Comparison of ENCODE assay signal across 10 cellular contexts in the genomic region with DNA sequence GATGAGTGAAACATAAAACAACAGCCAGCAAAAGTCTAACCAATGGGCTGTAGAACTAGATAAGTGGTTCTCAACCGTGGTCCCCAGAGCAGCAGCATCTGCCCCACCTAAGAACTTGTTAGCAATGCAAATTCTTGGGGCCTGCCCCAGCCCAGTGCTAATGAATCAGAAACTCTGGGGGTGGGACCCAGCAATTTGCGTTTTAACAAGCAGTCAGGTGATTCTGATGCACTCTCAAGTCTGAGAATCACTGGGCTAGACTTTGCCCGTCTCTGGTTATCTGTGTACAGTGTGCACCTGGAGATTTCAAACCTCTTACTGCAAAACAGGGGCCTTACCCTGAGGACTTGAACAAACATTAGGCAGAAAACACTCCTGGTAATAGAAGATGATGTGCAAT.
DNase-seq lines count a peak whose midpoint lies in the region; ATAC-seq, FAIRE-seq and TF ChIP-seq lines count a peak whose summit lies in the region.
"Had no signal": no experiment of that assay in that cellular context is flagged by ENCODE, and none has a peak within 500 bp of the region (broad histone marks: within the 10 kb centered on the region; RNA-seq: fewer than 3 reads in every experiment).

No MANE protein-coding gene starts in this region.

- H3K9ac ChIP-seq in keratinocyte (ENCODE audit: control insufficient read depth, extremely low read depth, insufficient read depth, low read length) = no peak overlapping the region

- no peak overlapping the region for H3K4me3 Mint-ChIP-seq in glutamatergic neuron (ENCODE audit: unreplicated experiment)
- no peak overlapping the region for H3K4me3 Mint-ChIP-seq in activated T-helper 2 cell treated with anti-CD3 and anti-CD28 coated beads, Interferon-gamma antibody, Interleukin-2, Interleukin-4, amounts not matched to agents 10 μg/mL and 5 μg/mL and 100 μg/mL, durations not matched to agents 14 hours and 24 hours and 36 hours (ENCODE audit: low read depth)
- H3K4me3 Mint-ChIP-seq: naive B cell had no signal

- H4K20me1 ChIP-seq in keratinocyte (ENCODE audit: control insufficient read depth, extremely low read depth, insufficient read depth, low read length) = no peaks in the 10 kb centered on the region

- TF ChIP-seq CTCF in keratinocyte (optimal IDR thresholded peaks at IDR 0.05 in 1 of 3, IDR thresholded peaks at IDR 0.05 in 1 of 3, conservative IDR thresholded peaks at IDR 0.05 in 1 of 3; ENCODE audit: extremely low read depth in 1 of 3, insufficient read depth in 2 of 3, low read length in 3 of 3) (no peak), glutamatergic neuron (IDR thresholded peaks at IDR 0.05; ENCODE audit: partially characterized antibody, unreplicated experiment) (no peak)

- no peak overlapping the region for H3K4me3 ChIP-seq in keratinocyte (ENCODE audit: control insufficient read depth in 2 of 3, extremely low read depth in 1 of 3, insufficient read depth in 2 of 3, low read depth in 1 of 3, low read length in 3 of 3)

- H3K36me3 ChIP-seq in keratinocyte (ENCODE audit: control insufficient read depth in 2 of 2, extremely low read depth in 1 of 2, insufficient read depth in 2 of 2, low read length in 2 of 2) = peaks cover 0 to 20% of the 10 kb centered on the region in 2 experiments

- H3K9me3 ChIP-seq in keratinocyte (ENCODE audit: control insufficient read depth, low read depth, low read length) = no peaks in the 10 kb centered on the region

- H3K36me3 Mint-ChIP-seq in glutamatergic neuron (ENCODE audit: unreplicated experiment) = no peaks in the 10 kb centered on the region
- H3K36me3 Mint-ChIP-seq in activated T-helper 2 cell treated with anti-CD3 and anti-CD28 coated beads, Interferon-gamma antibody, Interleukin-2, Interleukin-4, amounts not matched to agents 10 μg/mL and 5 μg/mL and 100 μg/mL, durations not matched to agents 14 hours and 24 hours and 36 hours (ENCODE audit: low read depth) = no peaks in the 10 kb centered on the region
- H3K36me3 Mint-ChIP-seq: naive B cell had no signal

- H3K27me3 Mint-ChIP-seq in glutamatergic neuron (ENCODE audit: unreplicated experiment) = peaks cover 5% of the 10 kb centered on the region
- H3K27me3 Mint-ChIP-seq in activated T-helper 2 cell treated with anti-CD3 and anti-CD28 coated beads, Interferon-gamma antibody, Interleukin-2, Interleukin-4, amounts not matched to agents 10 μg/mL and 5 μg/mL and 100 μg/mL, durations not matched to agents 14 hours and 24 hours and 36 hours (ENCODE audit: low read depth) = peaks cover 5% of the 10 kb centered on the region

- no peaks in the 10 kb centered on the region for H3K79me2 ChIP-seq in keratinocyte (ENCODE audit: control insufficient read depth, insufficient read depth, low read length)

- intact Hi-C loops in activated T-helper 2 cell treated with anti-CD3 and anti-CD28 coated beads, Interferon-gamma antibody, Interleukin-2, Interleukin-4, amounts not matched to agents 10 μg/mL and 5 μg/mL and 100 μg/mL, durations not matched to agents 14 hours and 24 hours and 36 hours (cut with micrococcal nuclease) = no loop called here

- no peak overlapping the region for H3K4me2 ChIP-seq in keratinocyte (ENCODE audit: control insufficient read depth, extremely low read depth, insufficient read depth, low read depth, low read length)

- DNase-seq in NCI-H187 treated with DMSO at 0.1 percent for 48 hours (lab: John Stamatoyannopoulos, UW) (peak; percentile 84), keratinocyte (ENCODE audit: low read depth, low spot score) (no peak), glutamatergic neuron (no peak), amygdala (lab: John Stamatoyannopoulos, UW) (no peak)
- no peak for DNase-seq in activated T-helper 2 cell treated with anti-CD3 and anti-CD28 coated beads, Interferon-gamma antibody, Interleukin-2, Interleukin-4, amounts not matched to agents 10 μg/mL and 5 μg/mL and 100 μg/mL, durations not matched to agents 14 hours and 24 hours and 36 hours (ENCODE audit: low spot score)
- DNase-seq: naive B cell had no signal

- no peak overlapping the region for H3K27ac ChIP-seq in keratinocyte (ENCODE audit: control insufficient read depth, insufficient read depth, low read length)

- FAIRE-seq in keratinocyte (lab: Jason Lieb, UNC) = peak; percentile 32

- ATAC-seq in GM18498 (IDR thresholded peaks at IDR 0.05; ENCODE audit: unreplicated experiment) (peak; percentile 83), HG02571 (IDR thresholded peaks at IDR 0.05; ENCODE audit: unreplicated experiment) (peak; percentile 76), HG03135 (IDR thresholded peaks at IDR 0.05; ENCODE audit: unreplicated experiment) (no peak)
- ATAC-seq: Panc1 had no signal

- H3K9me1 ChIP-seq in keratinocyte (ENCODE audit: control insufficient read depth, extremely low read depth, insufficient read depth, low read length) = no peaks in the 10 kb centered on the region

- no peak overlapping the region for H2AFZ ChIP-seq in keratinocyte (ENCODE audit: control insufficient read depth, low read length)

- H3K4me1 ChIP-seq in keratinocyte (ENCODE audit: control insufficient read depth, extremely low read depth, insufficient read depth, low read length) = peaks cover 21% of the 10 kb centered on the region

- peaks cover 41% of the 10 kb centered on the region for H3K4me1 Mint-ChIP-seq in glutamatergic neuron (ENCODE audit: low read depth, unreplicated experiment)
- no peaks in the 10 kb centered on the region for H3K4me1 Mint-ChIP-seq in activated T-helper 2 cell treated with anti-CD3 and anti-CD28 coated beads, Interferon-gamma antibody, Interleukin-2, Interleukin-4, amounts not matched to agents 10 μg/mL and 5 μg/mL and 100 μg/mL, durations not matched to agents 14 hours and 24 hours and 36 hours (ENCODE audit: low read depth)
- H3K4me1 Mint-ChIP-seq: naive B cell had no signal

- H3K27me3 ChIP-seq in keratinocyte (ENCODE audit: control insufficient read depth, extremely low read depth, insufficient read depth, low read length) = no peaks in the 10 kb centered on the region

- H3K27ac Mint-ChIP-seq in glutamatergic neuron (ENCODE audit: unreplicated experiment) = no peak overlapping the region
- no peak overlapping the region for H3K27ac Mint-ChIP-seq in activated T-helper 2 cell treated with anti-CD3 and anti-CD28 coated beads, Interferon-gamma antibody, Interleukin-2, Interleukin-4, amounts not matched to agents 10 μg/mL and 5 μg/mL and 100 μg/mL, durations not matched to agents 14 hours and 24 hours and 36 hours
- H3K27ac Mint-ChIP-seq: naive B cell had no signal

- dilution Hi-C loops in keratinocyte (cut with MboI; ENCODE audit: extremely low pct_ligation_motif_present, low sequenced_read_pairs) = no loop called here

- H3K9me3 Mint-ChIP-seq in glutamatergic neuron (ENCODE audit: unreplicated experiment) = peaks cover 3% of the 10 kb centered on the region
- H3K9me3 Mint-ChIP-seq in activated T-helper 2 cell treated with anti-CD3 and anti-CD28 coated beads, Interferon-gamma antibody, Interleukin-2, Interleukin-4, amounts not matched to agents 10 μg/mL and 5 μg/mL and 100 μg/mL, durations not matched to agents 14 hours and 24 hours and 36 hours = no peaks in the 10 kb centered on the region
- H3K9me3 Mint-ChIP-seq: naive B cell had no signal
